In genomic region chr13:96090240-96091101, GRCh38 we compare ENCODE assay signal across 9 cellular contexts. TPM values are rescaled to one million over a fixed set of nuclear protein-coding genes. Genes with fewer than 3 reads are reported as not detected.
A peak's percentile ranks its signal among the peaks of the same experiment; 100 is the strongest.
DNase-seq lines count a peak whose midpoint lies in the region; ATAC-seq and TF ChIP-seq lines count a peak whose summit lies in the region.
"Had no signal": no experiment of that assay in that cellular context is flagged by ENCODE, and none has a peak within 500 bp of the region (broad histone marks: within the 10 kb centered on the region; RNA-seq: fewer than 3 reads in every experiment).

No MANE protein-coding gene starts in this region.

- H3K27ac Mint-ChIP-seq in endodermal cell: no peak overlapping the region
- no peak overlapping the region for H3K27ac Mint-ChIP-seq in activated CD4-positive, alpha-beta memory T cell treated with anti-CD3 and anti-CD28 coated beads, Interleukin-2, amount 10 ng/mL, durations not matched to agents 7 days and 5 days
- H3K27ac Mint-ChIP-seq: dendritic cell treated with granulocyte-macrophage colony-stimulating factor and Interleukin-4, amounts not matched to agents 40 ng/mL and 50 ng/mL, for 4 days had no signal

- H3K27ac ChIP-seq in endodermal cell (ENCODE audit: low read depth, low read length): no peak overlapping the region

- POLR2A ChIA-PET in activated CD4-positive, alpha-beta memory T cell treated with anti-CD3 and anti-CD28 coated beads, Interleukin-2, amount 10 ng/mL, durations not matched to agents 7 days and 5 days (lab: Charles Lee): no interaction called here

- intact Hi-C loops in mucosa of descending colon (cut with DNase I, micrococcal nuclease): no loop called here

- H3K36me3 Mint-ChIP-seq in endodermal cell (ENCODE audit: low read depth): no peaks in the 10 kb centered on the region
- peaks cover 2% of the 10 kb centered on the region for H3K36me3 Mint-ChIP-seq in activated CD4-positive, alpha-beta memory T cell treated with anti-CD3 and anti-CD28 coated beads, Interleukin-2, amount 10 ng/mL, durations not matched to agents 7 days and 5 days (ENCODE audit: low read depth)

- no peaks in the 10 kb centered on the region for H3K36me3 ChIP-seq in endodermal cell (ENCODE audit: control insufficient read depth, insufficient read depth, low read length)
- H3K36me3 ChIP-seq in mucosa of descending colon (ENCODE audit: low read depth): no peaks in the 10 kb centered on the region

- peak overlapping the region; percentile 64 for H3K4me3 Mint-ChIP-seq in endodermal cell
- no peak overlapping the region for H3K4me3 Mint-ChIP-seq in activated CD4-positive, alpha-beta memory T cell treated with anti-CD3 and anti-CD28 coated beads, Interleukin-2, amount 10 ng/mL, durations not matched to agents 7 days and 5 days

- CTCF ChIA-PET in activated CD4-positive, alpha-beta memory T cell treated with anti-CD3 and anti-CD28 coated beads, Interleukin-2, amount 10 ng/mL, durations not matched to agents 7 days and 5 days (lab: Charles Lee): no interaction called here

- no peaks in the 10 kb centered on the region for H3K9me3 Mint-ChIP-seq in endodermal cell
- no peaks in the 10 kb centered on the region for H3K9me3 Mint-ChIP-seq in activated CD4-positive, alpha-beta memory T cell treated with anti-CD3 and anti-CD28 coated beads, Interleukin-2, amount 10 ng/mL, durations not matched to agents 7 days and 5 days
- H3K9me3 Mint-ChIP-seq: dendritic cell treated with granulocyte-macrophage colony-stimulating factor and Interleukin-4, amounts not matched to agents 40 ng/mL and 50 ng/mL, for 4 days had no signal

- TF ChIP-seq CTCF in endodermal cell (conservative IDR thresholded peaks at IDR 0.05) (no peak), mucosa of descending colon (IDR thresholded peaks at IDR 0.05) (no peak)

- no peak overlapping the region for H3K9ac ChIP-seq in endodermal cell (ENCODE audit: extremely low read depth, low read length, poor library complexity, severe bottlenecking)

- peaks cover 74% of the 10 kb centered on the region for H3K27me3 ChIP-seq in endodermal cell (ENCODE audit: control insufficient read depth, insufficient read depth, low read length, poor library complexity, severe bottlenecking)

- H3K4me1 ChIP-seq in endodermal cell (ENCODE audit: control insufficient read depth, insufficient read depth, low read length) (peaks cover 9% of the 10 kb centered on the region), mucosa of descending colon (ENCODE audit: low read depth) (peaks cover 10% of the 10 kb centered on the region)

- H3K4me1 Mint-ChIP-seq in endodermal cell: peaks cover 20% of the 10 kb centered on the region
- peaks cover 4% of the 10 kb centered on the region for H3K4me1 Mint-ChIP-seq in activated CD4-positive, alpha-beta memory T cell treated with anti-CD3 and anti-CD28 coated beads, Interleukin-2, amount 10 ng/mL, durations not matched to agents 7 days and 5 days

- ATAC-seq in GM19463 (IDR thresholded peaks at IDR 0.05; ENCODE audit: unreplicated experiment): peak; percentile 37
- ATAC-seq in mucosa of descending colon: peak; percentile 13

- H3K4me3 ChIP-seq in endodermal cell (ENCODE audit: low read length) (peak overlapping the region; percentile 75), mucosa of descending colon (no peak overlapping the region)

- H3K27me3 Mint-ChIP-seq in endodermal cell (ENCODE audit: insufficient read depth): peaks cover 71% of the 10 kb centered on the region
- peaks cover 48% of the 10 kb centered on the region for H3K27me3 Mint-ChIP-seq in activated CD4-positive, alpha-beta memory T cell treated with anti-CD3 and anti-CD28 coated beads, Interleukin-2, amount 10 ng/mL, durations not matched to agents 7 days and 5 days

- WGBS in endodermal cell (ENCODE audit: insufficient coverage in 1 of 2, insufficient read length in 1 of 2), 2 experiments: 1% methylated on average over 39 to 133 of the region's 133 CpGs

- no peaks in the 10 kb centered on the region for H3K9me3 ChIP-seq in endodermal cell (ENCODE audit: control insufficient read depth, low read length)
- no peaks in the 10 kb centered on the region for H3K9me3 ChIP-seq in mucosa of descending colon

- DNase-seq in COR-L47 (lab: John Stamatoyannopoulos, UW) (peak; percentile 16), NCI-H1092 treated with DMSO at 0.1 percent for 48 hours (lab: John Stamatoyannopoulos, UW) (peak; percentile 38), endodermal cell (peak; percentile 78), mucosa of descending colon (peak in 1 of 3 donors; percentile 20), NCI-H1694 treated with DMSO at 0.1 percent for 48 hours (lab: John Stamatoyannopoulos, UW) (no peak), pons (ENCODE audit: low spot score) (no peak)
- DNase-seq in activated CD4-positive, alpha-beta memory T cell treated with anti-CD3 and anti-CD28 coated beads, Interleukin-2, amount 10 ng/mL, durations not matched to agents 7 days and 5 days: no peak

RNA-seq across cellular contexts. Expression of gene HS6ST3, which starts 0.6 kb away (rescaled TPM):
- total RNA-seq in endodermal cell (1 to 10 TPM in 1 of 2 donors, under 1 TPM in 1; 0.84 to 1.1 TPM), mucosa of descending colon (under 1 TPM in 2 of 3 donors, not detected in 1; 0.14 to 0.89 TPM)
- polyA plus RNA-seq in endodermal cell (2013, experiment 1 of 2): 2.2 TPM
- 2.1 TPM for polyA plus RNA-seq in endodermal cell (2013, experiment 2 of 2)
- not detected for total RNA-seq in activated CD4-positive, alpha-beta memory T cell treated with anti-CD3 and anti-CD28 coated beads, Interleukin-2, amount 10 ng/mL, durations not matched to agents 7 days and 5 days

RNA-seq across cellular contexts. Expression of gene UGGT2, which starts 37.3 kb away (rescaled TPM):
- 10 to 100 TPM; 37.2 to 40.9 TPM for total RNA-seq in endodermal cell
- polyA plus RNA-seq in endodermal cell (2013, experiment 1 of 2): 36.0 TPM
- polyA plus RNA-seq in endodermal cell (2013, experiment 2 of 2): 33.1 TPM
- total RNA-seq in mucosa of descending colon: 10 to 100 TPM; 16.6 to 25.5 (median 17.4) TPM
- total RNA-seq in activated CD4-positive, alpha-beta memory T cell treated with anti-CD3 and anti-CD28 coated beads, Interleukin-2, amount 10 ng/mL, durations not matched to agents 7 days and 5 days: not detected

Comparison
In these comparisons a context has a peak if more than half of its experiments do, and no peak if none do; other contexts are left out.
1. DNase-seq: peak in COR-L47 (single experiment), NCI-H1092 treated with DMSO at 0.1 percent for 48 hours (single experiment) and endodermal cell (single experiment); none in NCI-H1694 treated with DMSO at 0.1 percent for 48 hours (single experiment), pons (single experiment) and activated CD4-positive, alpha-beta memory T cell treated with anti-CD3 and anti-CD28 coated beads, Interleukin-2, amount 10 ng/mL, durations not matched to agents 7 days and 5 days (single experiment).
2. RNA of gene UGGT2, which starts 37.3 kb away (total RNA-seq): 37.2 to 40.9 TPM in endodermal cell and 16.6 to 25.5 TPM in mucosa of descending colon; not detected in activated CD4-positive, alpha-beta memory T cell treated with anti-CD3 and anti-CD28 coated beads, Interleukin-2, amount 10 ng/mL, durations not matched to agents 7 days and 5 days; every median in the first group is over 10 times any median in the second.